1 cellular context compared by ENCODE assay signal in the genomic region with DNA sequence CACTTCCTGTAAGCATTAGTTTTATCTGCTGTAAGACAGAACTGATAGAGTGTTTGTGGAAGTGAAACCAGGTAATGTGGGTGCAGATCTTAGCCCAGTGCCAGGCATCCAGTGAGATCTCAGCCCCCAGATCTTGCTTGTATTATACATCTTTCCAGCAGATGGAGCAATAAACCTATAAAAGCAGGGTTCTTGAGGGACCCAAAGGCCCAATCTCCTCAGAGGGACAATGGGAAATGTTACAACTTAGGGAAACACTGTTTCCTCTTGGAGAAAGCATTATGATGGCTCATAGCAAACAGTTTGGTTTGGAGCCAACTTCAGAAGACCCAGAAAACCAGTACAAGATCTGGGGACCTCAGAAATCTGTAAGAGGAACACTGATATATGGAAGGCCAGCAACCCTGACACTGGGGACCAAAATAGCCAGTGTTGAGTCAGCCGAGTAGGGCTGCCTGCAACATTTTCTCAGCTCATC.
TF ChIP-seq lines count a peak whose summit lies in the region.

No MANE protein-coding gene starts in this region.

TF ChIP-seq in GM23338, 12 proteins besides CTCF, POLR2A, EP300 and RAD21 (continued from another document):
- TF ChIP-seq, protein P1, sequence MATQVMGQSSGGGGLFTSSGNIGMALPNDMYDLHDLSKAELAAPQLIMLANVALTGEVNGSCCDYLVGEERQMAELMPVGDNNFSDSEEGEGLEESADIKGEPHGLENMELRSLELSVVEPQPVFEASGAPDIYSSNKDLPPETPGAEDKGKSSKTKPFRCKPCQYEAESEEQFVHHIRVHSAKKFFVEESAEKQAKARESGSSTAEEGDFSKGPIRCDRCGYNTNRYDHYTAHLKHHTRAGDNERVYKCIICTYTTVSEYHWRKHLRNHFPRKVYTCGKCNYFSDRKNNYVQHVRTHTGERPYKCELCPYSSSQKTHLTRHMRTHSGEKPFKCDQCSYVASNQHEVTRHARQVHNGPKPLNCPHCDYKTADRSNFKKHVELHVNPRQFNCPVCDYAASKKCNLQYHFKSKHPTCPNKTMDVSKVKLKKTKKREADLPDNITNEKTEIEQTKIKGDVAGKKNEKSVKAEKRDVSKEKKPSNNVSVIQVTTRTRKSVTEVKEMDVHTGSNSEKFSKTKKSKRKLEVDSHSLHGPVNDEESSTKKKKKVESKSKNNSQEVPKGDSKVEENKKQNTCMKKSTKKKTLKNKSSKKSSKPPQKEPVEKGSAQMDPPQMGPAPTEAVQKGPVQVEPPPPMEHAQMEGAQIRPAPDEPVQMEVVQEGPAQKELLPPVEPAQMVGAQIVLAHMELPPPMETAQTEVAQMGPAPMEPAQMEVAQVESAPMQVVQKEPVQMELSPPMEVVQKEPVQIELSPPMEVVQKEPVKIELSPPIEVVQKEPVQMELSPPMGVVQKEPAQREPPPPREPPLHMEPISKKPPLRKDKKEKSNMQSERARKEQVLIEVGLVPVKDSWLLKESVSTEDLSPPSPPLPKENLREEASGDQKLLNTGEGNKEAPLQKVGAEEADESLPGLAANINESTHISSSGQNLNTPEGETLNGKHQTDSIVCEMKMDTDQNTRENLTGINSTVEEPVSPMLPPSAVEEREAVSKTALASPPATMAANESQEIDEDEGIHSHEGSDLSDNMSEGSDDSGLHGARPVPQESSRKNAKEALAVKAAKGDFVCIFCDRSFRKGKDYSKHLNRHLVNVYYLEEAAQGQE (IDR thresholded peaks at IDR 0.05; ENCODE audit: unreplicated experiment) = no peak
- TF ChIP-seq POLR2AphosphoS5 (IDR thresholded peaks at IDR 0.05; ENCODE audit: low read depth) (no peak), ZNF114 (CRISPR knock-in tag; IDR thresholded peaks at IDR 0.05) (no peak)
- TF ChIP-seq, protein P2, sequence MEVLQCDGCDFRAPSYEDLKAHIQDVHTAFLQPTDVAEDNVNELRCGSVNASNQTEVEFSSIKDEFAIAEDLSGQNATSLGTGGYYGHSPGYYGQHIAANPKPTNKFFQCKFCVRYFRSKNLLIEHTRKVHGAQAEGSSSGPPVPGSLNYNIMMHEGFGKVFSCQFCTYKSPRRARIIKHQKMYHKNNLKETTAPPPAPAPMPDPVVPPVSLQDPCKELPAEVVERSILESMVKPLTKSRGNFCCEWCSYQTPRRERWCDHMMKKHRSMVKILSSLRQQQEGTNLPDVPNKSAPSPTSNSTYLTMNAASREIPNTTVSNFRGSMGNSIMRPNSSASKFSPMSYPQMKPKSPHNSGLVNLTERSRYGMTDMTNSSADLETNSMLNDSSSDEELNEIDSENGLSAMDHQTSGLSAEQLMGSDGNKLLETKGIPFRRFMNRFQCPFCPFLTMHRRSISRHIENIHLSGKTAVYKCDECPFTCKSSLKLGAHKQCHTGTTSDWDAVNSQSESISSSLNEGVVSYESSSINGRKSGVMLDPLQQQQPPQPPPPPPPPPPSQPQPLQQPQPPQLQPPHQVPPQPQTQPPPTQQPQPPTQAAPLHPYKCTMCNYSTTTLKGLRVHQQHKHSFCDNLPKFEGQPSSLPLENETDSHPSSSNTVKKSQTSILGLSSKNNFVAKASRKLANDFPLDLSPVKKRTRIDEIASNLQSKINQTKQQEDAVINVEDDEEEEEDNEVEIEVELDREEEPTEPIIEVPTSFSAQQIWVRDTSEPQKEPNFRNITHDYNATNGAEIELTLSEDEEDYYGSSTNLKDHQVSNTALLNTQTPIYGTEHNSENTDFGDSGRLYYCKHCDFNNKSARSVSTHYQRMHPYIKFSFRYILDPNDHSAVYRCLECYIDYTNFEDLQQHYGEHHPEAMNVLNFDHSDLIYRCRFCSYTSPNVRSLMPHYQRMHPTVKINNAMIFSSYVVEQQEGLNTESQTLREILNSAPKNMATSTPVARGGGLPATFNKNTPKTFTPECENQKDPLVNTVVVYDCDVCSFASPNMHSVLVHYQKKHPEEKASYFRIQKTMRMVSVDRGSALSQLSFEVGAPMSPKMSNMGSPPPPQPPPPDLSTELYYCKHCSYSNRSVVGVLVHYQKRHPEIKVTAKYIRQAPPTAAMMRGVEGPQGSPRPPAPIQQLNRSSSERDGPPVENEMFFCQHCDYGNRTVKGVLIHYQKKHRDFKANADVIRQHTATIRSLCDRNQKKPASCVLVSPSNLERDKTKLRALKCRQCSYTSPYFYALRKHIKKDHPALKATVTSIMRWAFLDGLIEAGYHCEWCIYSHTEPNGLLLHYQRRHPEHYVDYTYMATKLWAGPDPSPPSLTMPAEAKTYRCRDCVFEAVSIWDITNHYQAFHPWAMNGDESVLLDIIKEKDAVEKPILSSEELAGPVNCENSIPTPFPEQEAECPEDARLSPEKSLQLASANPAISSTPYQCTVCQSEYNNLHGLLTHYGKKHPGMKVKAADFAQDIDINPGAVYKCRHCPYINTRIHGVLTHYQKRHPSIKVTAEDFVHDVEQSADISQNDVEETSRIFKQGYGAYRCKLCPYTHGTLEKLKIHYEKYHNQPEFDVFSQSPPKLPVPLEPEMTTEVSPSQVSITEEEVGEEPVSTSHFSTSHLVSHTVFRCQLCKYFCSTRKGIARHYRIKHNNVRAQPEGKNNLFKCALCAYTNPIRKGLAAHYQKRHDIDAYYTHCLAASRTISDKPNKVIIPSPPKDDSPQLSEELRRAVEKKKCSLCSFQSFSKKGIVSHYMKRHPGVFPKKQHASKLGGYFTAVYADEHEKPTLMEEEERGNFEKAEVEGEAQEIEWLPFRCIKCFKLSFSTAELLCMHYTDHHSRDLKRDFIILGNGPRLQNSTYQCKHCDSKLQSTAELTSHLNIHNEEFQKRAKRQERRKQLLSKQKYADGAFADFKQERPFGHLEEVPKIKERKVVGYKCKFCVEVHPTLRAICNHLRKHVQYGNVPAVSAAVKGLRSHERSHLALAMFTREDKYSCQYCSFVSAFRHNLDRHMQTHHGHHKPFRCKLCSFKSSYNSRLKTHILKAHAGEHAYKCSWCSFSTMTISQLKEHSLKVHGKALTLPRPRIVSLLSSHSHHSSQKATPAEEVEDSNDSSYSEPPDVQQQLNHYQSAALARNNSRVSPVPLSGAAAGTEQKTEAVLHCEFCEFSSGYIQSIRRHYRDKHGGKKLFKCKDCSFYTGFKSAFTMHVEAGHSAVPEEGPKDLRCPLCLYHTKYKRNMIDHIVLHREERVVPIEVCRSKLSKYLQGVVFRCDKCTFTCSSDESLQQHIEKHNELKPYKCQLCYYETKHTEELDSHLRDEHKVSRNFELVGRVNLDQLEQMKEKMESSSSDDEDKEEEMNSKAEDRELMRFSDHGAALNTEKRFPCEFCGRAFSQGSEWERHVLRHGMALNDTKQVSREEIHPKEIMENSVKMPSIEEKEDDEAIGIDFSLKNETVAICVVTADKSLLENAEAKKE (CRISPR knock-in tag; IDR thresholded peaks at IDR 0.05) = no peak
